1 cellular context compared by ENCODE assay signal in the genomic region with DNA sequence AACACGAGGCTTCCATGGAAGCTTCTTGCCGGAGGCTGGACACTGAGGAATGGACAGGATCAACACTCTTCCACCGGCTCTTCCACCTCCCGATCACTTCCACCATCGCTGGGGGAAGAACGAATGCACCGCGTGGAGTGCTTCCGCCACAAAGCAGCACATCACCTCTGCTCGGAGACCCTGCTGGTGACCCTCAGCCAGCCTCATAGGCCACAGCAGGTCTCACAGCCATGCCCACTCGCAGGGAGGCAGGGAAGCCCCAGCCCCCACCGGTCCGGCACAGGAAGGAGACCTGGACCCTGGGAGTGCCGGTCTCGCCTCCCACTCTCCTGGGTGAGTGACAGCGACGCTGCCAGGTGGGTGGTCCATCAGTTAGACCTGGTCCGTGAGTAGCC.
TF ChIP-seq lines count a peak whose summit lies in the region.

No MANE protein-coding gene starts in this region.

TF ChIP-seq in HepG2, 621 proteins besides CTCF, POLR2A, EP300 and RAD21:
- no peak for TF ChIP-seq POLR2AphosphoS2 (IDR thresholded peaks at IDR 0.05; ENCODE audit: low read depth, low read length)
